1 cellular context compared by ENCODE assay signal in the genomic region with DNA sequence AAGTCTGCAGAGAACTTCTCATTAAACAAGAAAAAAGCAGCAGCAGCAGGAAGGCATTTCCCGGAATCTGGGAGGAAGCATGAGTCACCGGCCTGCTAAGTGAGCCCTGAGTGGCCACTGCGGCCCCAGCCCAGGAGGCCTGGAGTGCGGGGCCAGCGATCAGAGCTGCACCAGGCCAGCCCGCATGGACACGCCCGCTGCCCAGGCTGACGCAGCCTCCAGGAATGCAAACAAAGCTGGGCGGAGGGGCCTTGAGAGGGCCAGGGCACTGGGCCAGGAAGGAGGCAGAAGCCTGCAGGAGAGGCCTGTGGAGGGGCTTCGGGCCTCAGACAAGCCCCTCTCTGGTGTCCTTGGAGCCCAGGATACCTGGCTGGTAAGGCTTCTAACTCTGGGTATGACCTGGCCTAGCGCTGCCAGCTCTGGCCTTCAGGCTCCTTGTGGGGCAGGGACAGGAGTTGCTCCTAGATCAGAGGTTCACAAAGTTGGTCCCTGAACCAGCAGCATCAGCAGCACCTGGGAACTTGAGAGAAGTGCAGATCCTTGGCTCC.
TF ChIP-seq lines count a peak whose summit lies in the region.

No MANE protein-coding gene starts in this region.

TF ChIP-seq in HepG2, 621 proteins besides CTCF, POLR2A, EP300 and RAD21 (continued from another document and continues in another):
- TF ChIP-seq, protein P1, sequence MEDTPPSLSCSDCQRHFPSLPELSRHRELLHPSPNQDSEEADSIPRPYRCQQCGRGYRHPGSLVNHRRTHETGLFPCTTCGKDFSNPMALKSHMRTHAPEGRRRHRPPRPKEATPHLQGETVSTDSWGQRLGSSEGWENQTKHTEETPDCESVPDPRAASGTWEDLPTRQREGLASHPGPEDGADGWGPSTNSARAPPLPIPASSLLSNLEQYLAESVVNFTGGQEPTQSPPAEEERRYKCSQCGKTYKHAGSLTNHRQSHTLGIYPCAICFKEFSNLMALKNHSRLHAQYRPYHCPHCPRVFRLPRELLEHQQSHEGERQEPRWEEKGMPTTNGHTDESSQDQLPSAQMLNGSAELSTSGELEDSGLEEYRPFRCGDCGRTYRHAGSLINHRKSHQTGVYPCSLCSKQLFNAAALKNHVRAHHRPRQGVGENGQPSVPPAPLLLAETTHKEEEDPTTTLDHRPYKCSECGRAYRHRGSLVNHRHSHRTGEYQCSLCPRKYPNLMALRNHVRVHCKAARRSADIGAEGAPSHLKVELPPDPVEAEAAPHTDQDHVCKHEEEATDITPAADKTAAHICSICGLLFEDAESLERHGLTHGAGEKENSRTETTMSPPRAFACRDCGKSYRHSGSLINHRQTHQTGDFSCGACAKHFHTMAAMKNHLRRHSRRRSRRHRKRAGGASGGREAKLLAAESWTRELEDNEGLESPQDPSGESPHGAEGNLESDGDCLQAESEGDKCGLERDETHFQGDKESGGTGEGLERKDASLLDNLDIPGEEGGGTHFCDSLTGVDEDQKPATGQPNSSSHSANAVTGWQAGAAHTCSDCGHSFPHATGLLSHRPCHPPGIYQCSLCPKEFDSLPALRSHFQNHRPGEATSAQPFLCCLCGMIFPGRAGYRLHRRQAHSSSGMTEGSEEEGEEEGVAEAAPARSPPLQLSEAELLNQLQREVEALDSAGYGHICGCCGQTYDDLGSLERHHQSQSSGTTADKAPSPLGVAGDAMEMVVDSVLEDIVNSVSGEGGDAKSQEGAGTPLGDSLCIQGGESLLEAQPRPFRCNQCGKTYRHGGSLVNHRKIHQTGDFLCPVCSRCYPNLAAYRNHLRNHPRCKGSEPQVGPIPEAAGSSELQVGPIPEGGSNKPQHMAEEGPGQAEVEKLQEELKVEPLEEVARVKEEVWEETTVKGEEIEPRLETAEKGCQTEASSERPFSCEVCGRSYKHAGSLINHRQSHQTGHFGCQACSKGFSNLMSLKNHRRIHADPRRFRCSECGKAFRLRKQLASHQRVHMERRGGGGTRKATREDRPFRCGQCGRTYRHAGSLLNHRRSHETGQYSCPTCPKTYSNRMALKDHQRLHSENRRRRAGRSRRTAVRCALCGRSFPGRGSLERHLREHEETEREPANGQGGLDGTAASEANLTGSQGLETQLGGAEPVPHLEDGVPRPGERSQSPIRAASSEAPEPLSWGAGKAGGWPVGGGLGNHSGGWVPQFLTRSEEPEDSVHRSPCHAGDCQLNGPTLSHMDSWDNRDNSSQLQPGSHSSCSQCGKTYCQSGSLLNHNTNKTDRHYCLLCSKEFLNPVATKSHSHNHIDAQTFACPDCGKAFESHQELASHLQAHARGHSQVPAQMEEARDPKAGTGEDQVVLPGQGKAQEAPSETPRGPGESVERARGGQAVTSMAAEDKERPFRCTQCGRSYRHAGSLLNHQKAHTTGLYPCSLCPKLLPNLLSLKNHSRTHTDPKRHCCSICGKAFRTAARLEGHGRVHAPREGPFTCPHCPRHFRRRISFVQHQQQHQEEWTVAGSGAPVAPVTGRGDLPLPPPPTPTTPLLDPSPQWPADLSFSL (CRISPR knock-in tag; IDR thresholded peaks at IDR 0.05), result no peak
- peak; percentile 78; the same call in 1 of the 2 replicates for TF ChIP-seq ARNT2 (CRISPR knock-in tag; IDR thresholded peaks at IDR 0.05; ENCODE audit: low read depth)
- no peak for TF ChIP-seq NFE2 (CRISPR knock-in tag; IDR thresholded peaks at IDR 0.05)
- TF ChIP-seq, protein P2, sequence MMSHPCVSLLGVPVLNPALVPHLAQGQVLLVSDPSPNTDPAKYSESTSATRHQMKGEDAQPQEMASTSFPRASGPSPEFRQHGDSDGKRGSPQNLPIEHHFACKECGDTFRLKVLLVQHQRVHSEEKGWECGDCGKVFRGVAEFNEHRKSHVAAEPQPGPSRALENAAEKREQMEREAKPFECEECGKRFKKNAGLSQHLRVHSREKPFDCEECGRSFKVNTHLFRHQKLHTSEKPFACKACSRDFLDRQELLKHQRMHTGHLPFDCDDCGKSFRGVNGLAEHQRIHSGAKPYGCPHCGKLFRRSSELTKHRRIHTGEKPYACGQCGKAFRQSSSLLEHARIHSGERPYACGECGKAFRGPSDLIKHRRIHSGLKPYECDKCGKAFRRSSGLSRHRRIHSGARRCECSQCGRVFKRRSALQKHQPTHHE (CRISPR knock-in tag; IDR thresholded peaks at IDR 0.05; ENCODE audit: borderline replicate concordance), result no peak
- TF ChIP-seq, protein P3, sequence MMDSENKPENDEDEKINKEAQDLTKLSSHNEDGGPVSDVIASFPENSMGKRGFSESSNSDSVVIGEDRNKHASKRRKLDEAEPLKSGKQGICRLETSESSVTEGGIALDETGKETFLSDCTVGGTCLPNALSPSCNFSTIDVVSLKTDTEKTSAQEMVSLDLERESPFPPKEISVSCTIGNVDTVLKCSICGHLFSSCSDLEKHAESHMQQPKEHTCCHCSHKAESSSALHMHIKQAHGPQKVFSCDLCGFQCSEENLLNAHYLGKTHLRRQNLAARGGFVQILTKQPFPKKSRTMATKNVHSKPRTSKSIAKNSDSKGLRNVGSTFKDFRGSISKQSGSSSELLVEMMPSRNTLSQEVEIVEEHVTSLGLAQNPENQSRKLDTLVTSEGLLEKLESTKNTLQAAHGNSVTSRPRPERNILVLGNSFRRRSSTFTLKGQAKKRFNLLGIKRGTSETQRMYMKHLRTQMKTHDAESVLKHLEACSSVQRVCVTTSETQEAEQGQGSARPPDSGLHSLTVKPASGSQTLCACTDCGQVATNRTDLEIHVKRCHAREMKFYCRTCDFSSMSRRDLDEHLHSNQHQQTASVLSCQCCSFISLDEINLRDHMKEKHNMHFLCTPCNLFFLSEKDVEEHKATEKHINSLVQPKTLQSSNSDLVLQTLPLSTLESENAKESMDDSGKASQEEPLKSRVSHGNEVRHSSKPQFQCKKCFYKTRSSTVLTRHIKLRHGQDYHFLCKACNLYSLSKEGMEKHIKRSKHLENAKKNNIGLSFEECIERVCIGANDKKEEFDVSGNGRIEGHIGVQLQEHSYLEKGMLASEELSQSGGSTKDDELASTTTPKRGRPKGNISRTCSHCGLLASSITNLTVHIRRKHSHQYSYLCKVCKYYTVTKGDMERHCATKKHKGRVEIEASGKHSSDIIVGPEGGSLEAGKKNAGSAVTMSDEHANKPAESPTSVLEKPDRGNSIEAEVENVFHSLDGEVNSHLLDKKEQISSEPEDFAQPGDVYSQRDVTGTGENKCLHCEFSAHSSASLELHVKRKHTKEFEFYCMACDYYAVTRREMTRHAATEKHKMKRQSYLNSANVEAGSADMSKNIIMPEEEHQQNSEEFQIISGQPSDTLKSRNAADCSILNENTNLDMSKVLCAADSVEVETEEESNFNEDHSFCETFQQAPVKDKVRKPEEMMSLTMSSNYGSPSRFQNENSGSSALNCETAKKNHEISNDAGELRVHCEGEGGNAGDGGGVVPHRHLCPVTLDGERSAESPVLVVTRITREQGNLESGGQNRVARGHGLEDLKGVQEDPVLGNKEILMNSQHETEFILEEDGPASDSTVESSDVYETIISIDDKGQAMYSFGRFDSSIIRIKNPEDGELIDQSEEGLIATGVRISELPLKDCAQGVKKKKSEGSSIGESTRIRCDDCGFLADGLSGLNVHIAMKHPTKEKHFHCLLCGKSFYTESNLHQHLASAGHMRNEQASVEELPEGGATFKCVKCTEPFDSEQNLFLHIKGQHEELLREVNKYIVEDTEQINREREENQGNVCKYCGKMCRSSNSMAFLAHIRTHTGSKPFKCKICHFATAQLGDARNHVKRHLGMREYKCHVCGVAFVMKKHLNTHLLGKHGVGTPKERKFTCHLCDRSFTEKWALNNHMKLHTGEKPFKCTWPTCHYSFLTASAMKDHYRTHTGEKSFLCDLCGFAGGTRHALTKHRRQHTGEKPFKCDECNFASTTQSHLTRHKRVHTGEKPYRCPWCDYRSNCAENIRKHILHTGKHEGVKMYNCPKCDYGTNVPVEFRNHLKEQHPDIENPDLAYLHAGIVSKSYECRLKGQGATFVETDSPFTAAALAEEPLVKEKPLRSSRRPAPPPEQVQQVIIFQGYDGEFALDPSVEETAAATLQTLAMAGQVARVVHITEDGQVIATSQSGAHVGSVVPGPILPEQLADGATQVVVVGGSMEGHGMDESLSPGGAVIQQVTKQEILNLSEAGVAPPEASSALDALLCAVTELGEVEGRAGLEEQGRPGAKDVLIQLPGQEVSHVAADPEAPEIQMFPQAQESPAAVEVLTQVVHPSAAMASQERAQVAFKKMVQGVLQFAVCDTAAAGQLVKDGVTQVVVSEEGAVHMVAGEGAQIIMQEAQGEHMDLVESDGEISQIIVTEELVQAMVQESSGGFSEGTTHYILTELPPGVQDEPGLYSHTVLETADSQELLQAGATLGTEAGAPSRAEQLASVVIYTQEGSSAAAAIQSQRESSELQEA (CRISPR knock-in tag; IDR thresholded peaks at IDR 0.05; ENCODE audit: not compliant biosample characterization), result no peak
- no peak for TF ChIP-seq HNF4G (IDR thresholded peaks at IDR 0.05; ENCODE audit: borderline replicate concordance, low read depth, low read length)
- peak; percentile 64; the same call in 1 of the 2 replicates for TF ChIP-seq HNF4G (CRISPR knock-in tag; IDR thresholded peaks at IDR 0.05; ENCODE audit: borderline replicate concordance, low read depth)
- peak; percentile 49; the same call in 1 of the 2 replicates for TF ChIP-seq DMAP1 (CRISPR knock-in tag; IDR thresholded peaks at IDR 0.05)
- TF ChIP-seq, protein P4, sequence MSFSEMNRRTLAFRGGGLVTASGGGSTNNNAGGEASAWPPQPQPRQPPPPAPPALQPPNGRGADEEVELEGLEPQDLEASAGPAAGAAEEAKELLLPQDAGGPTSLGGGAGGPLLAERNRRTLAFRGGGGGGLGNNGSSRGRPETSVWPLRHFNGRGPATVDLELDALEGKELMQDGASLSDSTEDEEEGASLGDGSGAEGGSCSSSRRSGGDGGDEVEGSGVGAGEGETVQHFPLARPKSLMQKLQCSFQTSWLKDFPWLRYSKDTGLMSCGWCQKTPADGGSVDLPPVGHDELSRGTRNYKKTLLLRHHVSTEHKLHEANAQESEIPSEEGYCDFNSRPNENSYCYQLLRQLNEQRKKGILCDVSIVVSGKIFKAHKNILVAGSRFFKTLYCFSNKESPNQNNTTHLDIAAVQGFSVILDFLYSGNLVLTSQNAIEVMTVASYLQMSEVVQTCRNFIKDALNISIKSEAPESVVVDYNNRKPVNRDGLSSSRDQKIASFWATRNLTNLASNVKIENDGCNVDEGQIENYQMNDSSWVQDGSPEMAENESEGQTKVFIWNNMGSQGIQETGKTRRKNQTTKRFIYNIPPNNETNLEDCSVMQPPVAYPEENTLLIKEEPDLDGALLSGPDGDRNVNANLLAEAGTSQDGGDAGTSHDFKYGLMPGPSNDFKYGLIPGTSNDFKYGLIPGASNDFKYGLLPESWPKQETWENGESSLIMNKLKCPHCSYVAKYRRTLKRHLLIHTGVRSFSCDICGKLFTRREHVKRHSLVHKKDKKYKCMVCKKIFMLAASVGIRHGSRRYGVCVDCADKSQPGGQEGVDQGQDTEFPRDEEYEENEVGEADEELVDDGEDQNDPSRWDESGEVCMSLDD (CRISPR knock-in tag; IDR thresholded peaks at IDR 0.05; ENCODE audit: borderline replicate concordance), result no peak
- peak; percentile 80; the same call in 1 of the 2 replicates for TF ChIP-seq CBX5 (CRISPR knock-in tag; IDR thresholded peaks at IDR 0.05; ENCODE audit: borderline replicate concordance)
- TF ChIP-seq, protein P5, sequence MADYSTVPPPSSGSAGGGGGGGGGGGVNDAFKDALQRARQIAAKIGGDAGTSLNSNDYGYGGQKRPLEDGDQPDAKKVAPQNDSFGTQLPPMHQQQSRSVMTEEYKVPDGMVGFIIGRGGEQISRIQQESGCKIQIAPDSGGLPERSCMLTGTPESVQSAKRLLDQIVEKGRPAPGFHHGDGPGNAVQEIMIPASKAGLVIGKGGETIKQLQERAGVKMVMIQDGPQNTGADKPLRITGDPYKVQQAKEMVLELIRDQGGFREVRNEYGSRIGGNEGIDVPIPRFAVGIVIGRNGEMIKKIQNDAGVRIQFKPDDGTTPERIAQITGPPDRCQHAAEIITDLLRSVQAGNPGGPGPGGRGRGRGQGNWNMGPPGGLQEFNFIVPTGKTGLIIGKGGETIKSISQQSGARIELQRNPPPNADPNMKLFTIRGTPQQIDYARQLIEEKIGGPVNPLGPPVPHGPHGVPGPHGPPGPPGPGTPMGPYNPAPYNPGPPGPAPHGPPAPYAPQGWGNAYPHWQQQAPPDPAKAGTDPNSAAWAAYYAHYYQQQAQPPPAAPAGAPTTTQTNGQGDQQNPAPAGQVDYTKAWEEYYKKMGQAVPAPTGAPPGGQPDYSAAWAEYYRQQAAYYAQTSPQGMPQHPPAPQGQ (CRISPR knock-in tag; IDR thresholded peaks at IDR 0.05; ENCODE audit: borderline replicate concordance), result no peak
- no peak for TF ChIP-seq HES4 (CRISPR knock-in tag; IDR thresholded peaks at IDR 0.05; ENCODE audit: borderline replicate concordance)
- no peak for TF ChIP-seq NFATC3 (CRISPR knock-in tag; IDR thresholded peaks at IDR 0.05)
- TF ChIP-seq YEATS4 (CRISPR knock-in tag; IDR thresholded peaks at IDR 0.05; ENCODE audit: borderline replicate concordance), result peak; percentile 43; the same call in 1 of the 2 replicates
- no peak for TF ChIP-seq ZNF484 (CRISPR knock-in tag; IDR thresholded peaks at IDR 0.05; ENCODE audit: borderline replicate concordance, low read depth)
- no peak for TF ChIP-seq ZNF577 (CRISPR knock-in tag; IDR thresholded peaks at IDR 0.05; ENCODE audit: borderline replicate concordance, low read depth)
- TF ChIP-seq, protein P6, sequence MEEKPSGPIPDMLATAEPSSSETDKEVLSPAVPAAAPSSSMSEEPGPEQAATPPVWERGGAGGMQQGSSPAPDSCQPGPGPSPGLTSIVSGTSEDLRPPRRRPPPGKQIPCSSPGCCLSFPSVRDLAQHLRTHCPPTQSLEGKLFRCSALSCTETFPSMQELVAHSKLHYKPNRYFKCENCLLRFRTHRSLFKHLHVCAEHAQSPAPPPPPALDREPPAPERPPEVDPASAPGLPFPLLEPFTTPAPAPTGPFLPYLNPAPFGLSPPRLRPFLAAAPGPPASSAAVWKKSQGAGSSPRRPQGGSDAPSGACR (CRISPR knock-in tag; IDR thresholded peaks at IDR 0.05), result no peak
- no peak for TF ChIP-seq PTBP1 (IDR thresholded peaks at IDR 0.05; ENCODE audit: low read depth, low read length, poor library complexity, severe bottlenecking)
- TF ChIP-seq, protein P7, sequence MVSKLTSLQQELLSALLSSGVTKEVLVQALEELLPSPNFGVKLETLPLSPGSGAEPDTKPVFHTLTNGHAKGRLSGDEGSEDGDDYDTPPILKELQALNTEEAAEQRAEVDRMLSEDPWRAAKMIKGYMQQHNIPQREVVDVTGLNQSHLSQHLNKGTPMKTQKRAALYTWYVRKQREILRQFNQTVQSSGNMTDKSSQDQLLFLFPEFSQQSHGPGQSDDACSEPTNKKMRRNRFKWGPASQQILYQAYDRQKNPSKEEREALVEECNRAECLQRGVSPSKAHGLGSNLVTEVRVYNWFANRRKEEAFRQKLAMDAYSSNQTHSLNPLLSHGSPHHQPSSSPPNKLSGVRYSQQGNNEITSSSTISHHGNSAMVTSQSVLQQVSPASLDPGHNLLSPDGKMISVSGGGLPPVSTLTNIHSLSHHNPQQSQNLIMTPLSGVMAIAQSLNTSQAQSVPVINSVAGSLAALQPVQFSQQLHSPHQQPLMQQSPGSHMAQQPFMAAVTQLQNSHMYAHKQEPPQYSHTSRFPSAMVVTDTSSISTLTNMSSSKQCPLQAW (CRISPR knock-in tag; IDR thresholded peaks at IDR 0.05), result peak; percentile 94
- no peak for TF ChIP-seq SNAPC2 (CRISPR knock-in tag; IDR thresholded peaks at IDR 0.05)
- peak; percentile 85 for TF ChIP-seq ZNF792 (CRISPR knock-in tag; IDR thresholded peaks at IDR 0.05)
- no peak for TF ChIP-seq ESRRA (CRISPR knock-in tag; IDR thresholded peaks at IDR 0.05; ENCODE audit: low read depth)
- TF ChIP-seq ZNF556 (CRISPR knock-in tag; IDR thresholded peaks at IDR 0.05; ENCODE audit: borderline replicate concordance), result no peak; the same call in 1 of the 2 replicates
- no peak for TF ChIP-seq POLR2G (IDR thresholded peaks at IDR 0.05; ENCODE audit: low read depth, low read length)
- peak; percentile 58; the same call in 1 of the 2 replicates for TF ChIP-seq ARID2 (CRISPR knock-in tag; IDR thresholded peaks at IDR 0.05; ENCODE audit: borderline replicate concordance)
- no peak for TF ChIP-seq CC2D1A (CRISPR knock-in tag; IDR thresholded peaks at IDR 0.05)
- TF ChIP-seq ZMYM3 (CRISPR knock-in tag; IDR thresholded peaks at IDR 0.05), result peak; percentile 83
- TF ChIP-seq ZFP62 (CRISPR knock-in tag; IDR thresholded peaks at IDR 0.05), result no peak
